ENCODE assay signal across 1 cellular context in genomic region chr14:24408764-24409163, GRCh38.
TF ChIP-seq lines count a peak whose summit lies in the region.

No MANE protein-coding gene starts in this region.

TF ChIP-seq in HepG2, 621 proteins besides CTCF, POLR2A, EP300 and RAD21:
- TF ChIP-seq, protein P1, sequence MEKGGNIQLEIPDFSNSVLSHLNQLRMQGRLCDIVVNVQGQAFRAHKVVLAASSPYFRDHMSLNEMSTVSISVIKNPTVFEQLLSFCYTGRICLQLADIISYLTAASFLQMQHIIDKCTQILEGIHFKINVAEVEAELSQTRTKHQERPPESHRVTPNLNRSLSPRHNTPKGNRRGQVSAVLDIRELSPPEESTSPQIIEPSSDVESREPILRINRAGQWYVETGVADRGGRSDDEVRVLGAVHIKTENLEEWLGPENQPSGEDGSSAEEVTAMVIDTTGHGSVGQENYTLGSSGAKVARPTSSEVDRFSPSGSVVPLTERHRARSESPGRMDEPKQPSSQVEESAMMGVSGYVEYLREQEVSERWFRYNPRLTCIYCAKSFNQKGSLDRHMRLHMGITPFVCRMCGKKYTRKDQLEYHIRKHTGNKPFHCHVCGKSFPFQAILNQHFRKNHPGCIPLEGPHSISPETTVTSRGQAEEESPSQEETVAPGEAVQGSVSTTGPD (CRISPR knock-in tag; IDR thresholded peaks at IDR 0.05): no peak
- TF ChIP-seq AHR (CRISPR knock-in tag; IDR thresholded peaks at IDR 0.05): 0 out of 2 replicates have a peak, but pooled peaks have one; percentile 2
TF ChIP-seq in HepG2: peak in this region for 1.
